ENCODE assay signal across 8 cellular contexts in the genomic region with DNA sequence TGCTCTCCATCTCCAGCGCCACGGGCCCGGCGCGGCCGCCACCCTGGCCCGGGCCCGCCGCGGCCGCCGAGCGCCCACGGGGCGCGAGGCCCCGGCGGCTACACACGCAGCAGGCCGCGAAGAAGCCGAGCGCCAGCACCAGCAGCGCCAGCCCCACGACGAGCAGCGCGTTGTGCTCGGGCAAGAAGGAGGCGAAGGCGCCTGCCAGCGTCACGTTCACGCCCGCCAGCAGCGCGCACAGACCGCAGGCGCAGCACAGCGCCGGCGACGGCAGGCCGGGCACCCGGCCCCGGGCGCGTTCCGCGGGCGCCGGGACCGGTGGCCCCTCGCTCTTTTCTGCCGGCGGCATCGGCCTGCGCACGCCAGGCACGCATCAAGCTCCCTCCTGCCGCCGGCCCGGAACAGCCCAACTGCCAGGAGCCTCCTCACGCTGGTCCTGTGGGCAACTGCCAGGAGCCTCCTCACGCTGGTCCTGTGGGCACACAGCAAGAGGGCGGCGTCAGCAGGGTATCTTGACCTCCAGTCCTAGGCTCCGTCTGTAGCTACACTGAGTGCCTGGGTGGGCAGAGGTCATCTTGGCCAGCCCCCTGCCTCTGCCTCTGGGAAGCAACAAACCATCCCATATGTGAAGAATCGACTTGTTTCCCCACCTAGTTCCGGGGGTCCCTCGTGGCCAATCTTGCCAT. TPM values are rescaled to one million over a fixed set of nuclear protein-coding genes. Genes with fewer than 3 reads are reported as not detected.
DNase-seq lines count a peak whose midpoint lies in the region; ATAC-seq and TF ChIP-seq lines count a peak whose summit lies in the region.

No MANE protein-coding gene starts in this region.

- H4K20me1 ChIP-seq in SU-DHL-6 (ENCODE audit: low read depth, low read length), result no peaks in the 10 kb centered on the region

- TF ChIP-seq POLR2A in adrenal gland (IDR thresholded peaks at IDR 0.05), result no peak

- H2AFZ ChIP-seq in SU-DHL-6 (ENCODE audit: low read depth, low read length, severe bottlenecking), result no peak overlapping the region

- intact Hi-C loops in adrenal gland (cut with DNase I), result loop anchor here in 1 of 2 donors (5.0 kb wide), 2 partner anchors 126 to 189 kb away; no protein-coding TSS in a partner anchor

- H3K9me3 ChIP-seq in SU-DHL-6 (ENCODE audit: insufficient read depth, low read length) (no peaks in the 10 kb centered on the region), adrenal gland (replicated peaks in 1 of 3) (no peaks in the 10 kb centered on the region), skeletal muscle tissue (ENCODE audit: control insufficient read depth in 3 of 3, low read length in 3 of 3) (no peaks in the 10 kb centered on the region)

- WGBS in adrenal gland, 4 donors, result 5 to 78% (median 41%) methylated on average over 3 to 71 of the region's 71 CpGs

- H3K27me3 ChIP-seq in SU-DHL-6 (ENCODE audit: low read length) (no peaks in the 10 kb centered on the region), adrenal gland (peaks cover 8% of the 10 kb centered on the region), skeletal muscle tissue (ENCODE audit: control insufficient read depth in 3 of 3, insufficient read depth in 3 of 3, low read length in 3 of 3) (peaks cover 0 to 32% (median 22%) of the 10 kb centered on the region in 3 donors)

- H3K79me2 ChIP-seq in SU-DHL-6 (ENCODE audit: insufficient read depth, low read length), result no peaks in the 10 kb centered on the region

- H3F3A ChIP-seq in SU-DHL-6 (ENCODE audit: insufficient read depth), result no peaks in the 10 kb centered on the region

- TF ChIP-seq CTCF in SU-DHL-6 (IDR thresholded peaks at IDR 0.05; ENCODE audit: insufficient read depth, low read length, poor library complexity, severe bottlenecking) (no peak), adrenal gland (IDR thresholded peaks at IDR 0.05) (no peak)

- H3K27ac ChIP-seq in SU-DHL-6 (ENCODE audit: low read depth, low read length) (no peak overlapping the region), adrenal gland (peak overlapping the region in 2 of 5 donors; percentile 42 to 65), skeletal muscle tissue (ENCODE audit: low read depth, low read length) (no peak overlapping the region)

- H3K9ac ChIP-seq in SU-DHL-6 (ENCODE audit: low read length) (no peak overlapping the region), skeletal muscle tissue (ENCODE audit: low read depth in 1 of 3, low read length in 3 of 3) (peak overlapping the region; percentile 23 to 75 (median 71))

- no peak overlapping the region for H3K4me3 ChIP-seq in SU-DHL-6 (ENCODE audit: insufficient read depth, low read length, poor library complexity, severe bottlenecking)
- H3K4me3 ChIP-seq in adrenal gland, result peak overlapping the region in 1 of 4 donors; percentile 55
- H3K4me3 ChIP-seq in skeletal muscle tissue (ENCODE audit: low read length in 3 of 3), result peak overlapping the region in 2 of 3 donors; percentile 62 to 65

- H3K9me2 ChIP-seq in SU-DHL-6 (replicated peaks; ENCODE audit: insufficient read depth, low read length), result no peaks in the 10 kb centered on the region

- H3K4me1 ChIP-seq in adrenal gland (replicated peaks in 1 of 2), result peaks cover 5 to 6% of the 10 kb centered on the region in 2 donors
- peaks cover 2 to 10% (median 8%) of the 10 kb centered on the region in 3 donors for H3K4me1 ChIP-seq in skeletal muscle tissue (ENCODE audit: control insufficient read depth in 3 of 3, insufficient read depth in 3 of 3, low read length in 3 of 3)

- ATAC-seq in GM18907 (IDR thresholded peaks at IDR 0.05; ENCODE audit: unreplicated experiment), result peak; percentile 34
- no peak for ATAC-seq in HG02623 (IDR thresholded peaks at IDR 0.05; ENCODE audit: unreplicated experiment)

- DNase-seq in adrenal gland, result peak in 4 of 7 donors; percentile 40 to 63 (median 42)
- DNase-seq in hepatic stellate cell (ENCODE audit: low spot score), result peak; percentile 58
- no peak for DNase-seq in Kasumi-1 (lab: John Stamatoyannopoulos, UW)
- no peak for DNase-seq in retina

- H3K36me3 ChIP-seq in SU-DHL-6 (ENCODE audit: low read length) (no peaks in the 10 kb centered on the region), adrenal gland (replicated peaks in 1 of 2) (no peaks in the 10 kb centered on the region), skeletal muscle tissue (ENCODE audit: control insufficient read depth in 3 of 3, insufficient read depth in 3 of 3, low read length in 3 of 3) (no peaks in the 10 kb centered on the region)

- H3K4me2 ChIP-seq in SU-DHL-6 (ENCODE audit: low read depth, low read length, poor library complexity, severe bottlenecking), result peak overlapping the region; percentile 17

RNA-seq across cellular contexts. Expression of gene KNCN, which starts 18.1 kb away (rescaled TPM):
- total RNA-seq in adrenal gland, result not detected
- polyA plus RNA-seq in adrenal gland, result under 1 TPM; 0.07 to 0.40 (median 0.24) TPM
- not detected for total RNA-seq in skeletal muscle tissue

RNA-seq across cellular contexts. Expression of gene DMBX1, which starts 43.7 kb away (rescaled TPM):
- total RNA-seq in adrenal gland, result under 1 TPM in 2 of 8 donors, not detected in 6; 0.07 to 0.14 TPM
- under 1 TPM in 1 of 3 donors, not detected in 2; 0.16 TPM for polyA plus RNA-seq in adrenal gland
- total RNA-seq in skeletal muscle tissue, result not detected

Comparison
In these comparisons a context has a peak if more than half of its experiments do, and no peak if none do; other contexts are left out.
1. DNase-seq: peak in adrenal gland (4 of 7) and hepatic stellate cell (single experiment); none in Kasumi-1 (0 of 2) and retina (single experiment).